In genomic region chr3:155805802-155806618, GRCh38 we compare ENCODE assay signal across 8 cellular contexts. TPM values are rescaled to one million over a fixed set of nuclear protein-coding genes. Genes with fewer than 3 reads are reported as not detected.
DNase-seq lines count a peak whose midpoint lies in the region; ATAC-seq and TF ChIP-seq lines count a peak whose summit lies in the region.

A gene with protein sequence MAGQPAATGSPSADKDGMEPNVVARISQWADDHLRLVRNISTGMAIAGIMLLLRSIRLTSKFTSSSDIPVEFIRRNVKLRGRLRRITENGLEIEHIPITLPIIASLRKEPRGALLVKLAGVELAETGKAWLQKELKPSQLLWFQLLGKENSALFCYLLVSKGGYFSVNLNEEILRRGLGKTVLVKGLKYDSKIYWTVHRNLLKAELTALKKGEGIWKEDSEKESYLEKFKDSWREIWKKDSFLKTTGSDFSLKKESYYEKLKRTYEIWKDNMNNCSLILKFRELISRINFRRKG (minus strand): TSS chr3:155806278. CDS start chr3:155806252, 26 bp downstream.

- DNase-seq in AG10803 (ENCODE audit: low read depth): peak; percentile 48
- peak; percentile 61 for DNase-seq in NCI-H2196 treated with DMSO at 0.1 percent for 48 hours (lab: John Stamatoyannopoulos, UW; ENCODE audit: unreplicated experiment)
- DNase-seq in activated CD4-positive, alpha-beta T cell treated with anti-CD3 and anti-CD28 coated beads for 1 hour: peak; percentile 64
- peak; percentile 73 to 96 for DNase-seq in left lung
- DNase-seq in stimulated activated CD4-positive, alpha-beta T cell treated with anti-CD3 and anti-CD28 coated beads, Interleukin-2, amount 100 ng/mL, for 4 hours (ENCODE audit: low read depth): peak; percentile 70

- H3K9me3 ChIP-seq in left lung: no peaks in the 10 kb centered on the region

- ATAC-seq in GM18873 (IDR thresholded peaks at IDR 0.05; ENCODE audit: low FRiP score, unreplicated experiment): peak; percentile 85
- peak; percentile 98 for ATAC-seq in HG03108 (IDR thresholded peaks at IDR 0.05; ENCODE audit: unreplicated experiment)
- peak; percentile 99 for ATAC-seq in left lung

- H3K27ac ChIP-seq in cingulate gyrus (ENCODE audit: low read depth, low read length) (peak within 1 kb of the TSS; percentile 84), left lung (peak within 1 kb of the TSS in 1 of 2 donors; percentile 81)

- no peaks in the 10 kb centered on the region for H3K36me3 ChIP-seq in left lung

- TF ChIP-seq CTCF in AG10803 (conservative IDR thresholded peaks at IDR 0.05; ENCODE audit: low read length) (peak; percentile 47), left lung (IDR thresholded peaks at IDR 0.05) (peak; percentile 85 to 89)

- intact Hi-C loops in left lung (cut with DNase I): no loop called here

- no peaks in the 10 kb centered on the region for H3K27me3 ChIP-seq in left lung

- H3K4me1 ChIP-seq in left lung: peaks cover 0 to 6% of the 10 kb centered on the region in 2 donors

- H3K4me3 ChIP-seq in AG10803 (ENCODE audit: low read length): peak within 1 kb of the TSS; percentile 76
- H3K4me3 ChIP-seq in left lung: peak within 1 kb of the TSS; percentile 58 to 61

RNA-seq across cellular contexts. Expression of the gene that starts here (rescaled TPM):
- 1 to 10 TPM; 2.6 to 4.8 TPM for total RNA-seq in left lung
